ENCODE assay signal across 8 cellular contexts in genomic region chr6:149190228-149190831, GRCh38.
A peak's percentile ranks its signal among the peaks of the same experiment; 100 is the strongest.
DNase-seq lines count a peak whose midpoint lies in the region; ATAC-seq and TF ChIP-seq lines count a peak whose summit lies in the region.

No MANE protein-coding gene starts in this region.

- H3K79me2 ChIP-seq in KMS-11 (ENCODE audit: insufficient read depth, low read depth) = no peaks in the 10 kb centered on the region

- peak overlapping the region; percentile 16 for H3K27ac Mint-ChIP-seq in activated CD4-positive, alpha-beta memory T cell treated with anti-CD3 and anti-CD28 coated beads for 36 hours

- CTCF ChIA-PET in activated CD4-positive, alpha-beta memory T cell treated with anti-CD3 and anti-CD28 coated beads for 36 hours (lab: Charles Lee) = interaction anchor here (0.6 to 2.5 kb wide), 30 partner anchors 9 to 326 kb away, joined by 3 to 21 read pairs (median 4); no protein-coding TSS in a partner anchor

- peaks cover 41% of the 10 kb centered on the region for H3K4me1 Mint-ChIP-seq in activated CD4-positive, alpha-beta memory T cell treated with anti-CD3 and anti-CD28 coated beads for 36 hours (ENCODE audit: low read depth)

- H3K36me3 ChIP-seq in KMS-11 (ENCODE audit: insufficient read depth) = no peaks in the 10 kb centered on the region

- DNase-seq in ELR (ENCODE audit: low read depth) (peak; percentile 41), germinal center (ENCODE audit: low spot score) (peak; percentile 20), GF-D8 (lab: John Stamatoyannopoulos, UW) (no peak)
- DNase-seq in activated CD4-positive, alpha-beta memory T cell treated with anti-CD3 and anti-CD28 coated beads for 36 hours = peak; percentile 84
- DNase-seq in stimulated activated CD8-positive, alpha-beta memory T cell treated with anti-CD3 and anti-CD28 coated beads, Interleukin-7, amount 100 ng/mL, for 48 hours (ENCODE audit: extremely low read depth in 1 of 2, low read depth in 1 of 2) = peak; percentile 25 to 48

- POLR2A ChIA-PET in activated CD4-positive, alpha-beta memory T cell treated with anti-CD3 and anti-CD28 coated beads for 36 hours (lab: Charles Lee) = interaction anchor here (0.6 to 1.1 kb wide), 2 partner anchors 134 to 233 kb away, joined by 3 to 6 read pairs; no protein-coding TSS in a partner anchor

- H3K4me2 ChIP-seq in KMS-11 = no peak overlapping the region

- intact Hi-C loops in activated CD4-positive, alpha-beta memory T cell treated with anti-CD3 and anti-CD28 coated beads for 36 hours (cut with micrococcal nuclease) = loop anchor here (1.0 to 2.0 kb wide), 3 partner anchors 20 to 242 kb away; no protein-coding TSS in a partner anchor

- no peak overlapping the region for H3K4me3 ChIP-seq in KMS-11 (IDR thresholded peaks at IDR 0.05; ENCODE audit: insufficient read depth, low read depth, low read length)

- H3K9ac ChIP-seq in KMS-11 = no peak overlapping the region

- 0 out of 2 replicates have a peak, but pooled peaks have one; percentile 18 for TF ChIP-seq CTCF in KMS-11 (conservative IDR thresholded peaks at IDR 0.05; ENCODE audit: low read depth, low read length)

- no peak overlapping the region for H3K27ac ChIP-seq in KMS-11

- H3K27me3 ChIP-seq in KMS-11 (ENCODE audit: insufficient read depth, low read depth) = no peaks in the 10 kb centered on the region

- peaks cover 14% of the 10 kb centered on the region for H3K9me3 Mint-ChIP-seq in activated CD4-positive, alpha-beta memory T cell treated with anti-CD3 and anti-CD28 coated beads for 36 hours

- ATAC-seq in HG03565 (IDR thresholded peaks at IDR 0.05; ENCODE audit: unreplicated experiment) (no peak), HG02623 (IDR thresholded peaks at IDR 0.05; ENCODE audit: unreplicated experiment) (no peak)

- H3K4me3 Mint-ChIP-seq in activated CD4-positive, alpha-beta memory T cell treated with anti-CD3 and anti-CD28 coated beads for 36 hours = no peak overlapping the region

- no peaks in the 10 kb centered on the region for H4K20me1 ChIP-seq in KMS-11 (ENCODE audit: insufficient read depth)

- no peaks in the 10 kb centered on the region for H3K4me1 ChIP-seq in KMS-11 (ENCODE audit: low read depth, poor library complexity, severe bottlenecking)

- no peaks in the 10 kb centered on the region for H3K27me3 Mint-ChIP-seq in activated CD4-positive, alpha-beta memory T cell treated with anti-CD3 and anti-CD28 coated beads for 36 hours

- H2AFZ ChIP-seq in KMS-11 (ENCODE audit: low read depth) = no peak overlapping the region

- peaks cover 9% of the 10 kb centered on the region for H3K36me3 Mint-ChIP-seq in activated CD4-positive, alpha-beta memory T cell treated with anti-CD3 and anti-CD28 coated beads for 36 hours
